Comparison of ENCODE assay signal across 8 cellular contexts in genomic region chr12:12562016-12562483, GRCh38.
A peak's percentile ranks its signal among the peaks of the same experiment; 100 is the strongest.
DNase-seq lines count a peak whose midpoint lies in the region; ATAC-seq, FAIRE-seq and TF ChIP-seq lines count a peak whose summit lies in the region.

No MANE protein-coding gene starts in this region.

- H3K36me3 ChIP-seq in brain microvascular endothelial cell (replicated peaks), result no peaks in the 10 kb centered on the region

- no peaks in the 10 kb centered on the region for H3K27me3 ChIP-seq in brain microvascular endothelial cell (replicated peaks)

- no peak for TF ChIP-seq CTCF in brain microvascular endothelial cell (IDR thresholded peaks at IDR 0.05; ENCODE audit: low read depth, low read length, missing control alignments)

- DNase-seq in AG20443 (ENCODE audit: low spot score) (peak; percentile 54), H54 (ENCODE audit: insufficient read length, low spot score) (no peak), T-helper 2 cell (peak; percentile 4 to 47 (median 24)), brain microvascular endothelial cell (no peak), islet precursor cell (peak; percentile 67)
- DNase-seq in stimulated activated CD4-positive, alpha-beta T cell treated with anti-CD3 and anti-CD28 coated beads, Interleukin-4, amount 100 ng/mL, for 24 hours, result peak; percentile 30

- no peak for FAIRE-seq in H54 (lab: Jason Lieb, UNC)

- peak overlapping the region; percentile 92 for H3K27ac ChIP-seq in brain microvascular endothelial cell

- in situ Hi-C loops in brain microvascular endothelial cell (cut with HindIII; ENCODE audit: low pct_ligation_motif_present, low sequenced_read_pairs), result no loop called here

- TF ChIP-seq POLR2A in H54 (IDR thresholded peaks at IDR 0.05; ENCODE audit: low read depth, low read length), result peak; percentile 30; the same call in 1 of the 2 replicates

- ATAC-seq in GM21737 (IDR thresholded peaks at IDR 0.05; ENCODE audit: unreplicated experiment), result no peak
- ATAC-seq in GM18517 (IDR thresholded peaks at IDR 0.05; ENCODE audit: unreplicated experiment), result no peak

- H3K4me3 ChIP-seq in brain microvascular endothelial cell (ENCODE audit: low read depth, low read length), result peak overlapping the region; percentile 81

Comparison
In these comparisons a context has a peak if more than half of its experiments do, and no peak if none do; other contexts are left out.
1. DNase-seq: peak in AG20443 (single experiment), T-helper 2 cell (5 of 5), islet precursor cell (single experiment) and stimulated activated CD4-positive, alpha-beta T cell treated with anti-CD3 and anti-CD28 coated beads, Interleukin-4, amount 100 ng/mL, for 24 hours (single experiment); none in H54 (single experiment) and brain microvascular endothelial cell (single experiment).